8 cellular contexts compared by ENCODE assay signal in genomic region chr11:2772544-2773031, GRCh38.
DNase-seq lines count a peak whose midpoint lies in the region; ATAC-seq and TF ChIP-seq lines count a peak whose summit lies in the region.

No MANE protein-coding gene starts in this region.

- H3K4me2 ChIP-seq in SK-N-SH = no peak overlapping the region

- no peak overlapping the region for H3K27ac ChIP-seq in SK-N-SH (ENCODE audit: low read depth in 2 of 2, low read length in 1 of 2)

- H3K79me2 ChIP-seq in SK-N-SH (ENCODE audit: insufficient read depth) = no peaks in the 10 kb centered on the region

- no peaks in the 10 kb centered on the region for H3K9me3 ChIP-seq in SK-N-SH

- H4K20me1 ChIP-seq in SK-N-SH (ENCODE audit: insufficient read depth) = no peaks in the 10 kb centered on the region

- H3K27me3 ChIP-seq in SK-N-SH (ENCODE audit: insufficient read depth) = no peaks in the 10 kb centered on the region

- no peak overlapping the region for H3K4me3 ChIP-seq in SK-N-SH (ENCODE audit: low read depth in 2 of 2, low read length in 1 of 2)

- H3K9me2 ChIP-seq in SK-N-SH = no peaks in the 10 kb centered on the region

- peak; percentile 5 for DNase-seq in activated CD4-positive, alpha-beta T cell treated with anti-CD3 and anti-CD28 coated beads for 1 hour
- DNase-seq in activated CD4-positive, alpha-beta T cell treated with anti-CD3 and anti-CD28 coated beads, Interleukin-2, amount 50 U/mL, for 1 hour = no peak
- DNase-seq in SK-N-SH (no peak), dedifferentiated amniotic fluid mesenchymal stem cell (ENCODE audit: extremely low spot score) (peak; percentile 16), NCI-H1105 (lab: John Stamatoyannopoulos, UW) (no peak), SIG-M5 (lab: John Stamatoyannopoulos, UW) (no peak)
- DNase-seq in stimulated activated CD4-positive, alpha-beta T cell treated with anti-CD3 and anti-CD28 coated beads, Interleukin-4, amount 100 ng/mL, for 24 hours = peak; percentile 5

- TF ChIP-seq RAD21 in SK-N-SH (IDR thresholded peaks at IDR 0.05; ENCODE audit: low read length) = no peak

- no peak for TF ChIP-seq CTCF in SK-N-SH (IDR thresholded peaks at IDR 0.05)

- H3K4me1 ChIP-seq in SK-N-SH (ENCODE audit: control insufficient read depth in 1 of 2, insufficient read depth in 2 of 2, low read depth in 1 of 2, low read length in 1 of 2) = peaks cover 4 to 44% of the 10 kb centered on the region in 2 experiments; a peak in 1 of 4 replicates

- ATAC-seq in HG02571 (IDR thresholded peaks at IDR 0.05; ENCODE audit: unreplicated experiment) = no peak

- WGBS in SK-N-SH (ENCODE audit: low lambda C conversion rate) = 44% methylated on average over 4 of the region's 7 CpGs

- no peaks in the 10 kb centered on the region for H3K36me3 ChIP-seq in SK-N-SH (replicated peaks in 1 of 2; ENCODE audit: control insufficient read depth in 1 of 2, insufficient read depth in 2 of 2, low read length in 1 of 2)

- H2AFZ ChIP-seq in SK-N-SH (ENCODE audit: low read depth) = no peak overlapping the region

- no peak for TF ChIP-seq EP300 in SK-N-SH (IDR thresholded peaks at IDR 0.05; ENCODE audit: borderline replicate concordance in 1 of 2, low read depth in 1 of 2, low read length in 1 of 2)

- CTCF ChIA-PET in SK-N-SH (lab: Yijun Ruan, JAX) = interaction anchor here (1.5 kb wide), 1 partner anchor 120 kb away, joined by 5 read pairs; no protein-coding TSS in a partner anchor

- POLR2A ChIA-PET in SK-N-SH (lab: Yijun Ruan, JAX) = no interaction called here

- H3F3A ChIP-seq in SK-N-SH (replicated peaks; ENCODE audit: insufficient read depth) = no peaks in the 10 kb centered on the region

- H3K9ac ChIP-seq in SK-N-SH = no peak overlapping the region

TF ChIP-seq in SK-N-SH, 30 proteins besides CTCF, POLR2A, EP300 and RAD21:
- no peak for TF ChIP-seq RFX5 (IDR thresholded peaks at IDR 0.05; ENCODE audit: low read length)
- TF ChIP-seq SMC3 (IDR thresholded peaks at IDR 0.05; ENCODE audit: low read depth, low read length) = no peak
- TF ChIP-seq TCF12 (IDR thresholded peaks at IDR 0.05) = peak; percentile 43; the same call in 1 of the 2 replicates
- no peak; the same call in 1 of the 2 replicates for TF ChIP-seq FOSL2 (IDR thresholded peaks at IDR 0.05; ENCODE audit: borderline replicate concordance, low read depth)
- no peak for TF ChIP-seq IRF3 (IDR thresholded peaks at IDR 0.05; ENCODE audit: low read depth, low read length)
- no peak for TF ChIP-seq SIN3A (IDR thresholded peaks at IDR 0.05; ENCODE audit: borderline replicate concordance, low read depth, low read length)
- no peak for TF ChIP-seq PBX3 (IDR thresholded peaks at IDR 0.05)

Comparison
In these comparisons a context has a peak if more than half of its experiments do, and no peak if none do; other contexts are left out.
1. DNase-seq: peak in activated CD4-positive, alpha-beta T cell treated with anti-CD3 and anti-CD28 coated beads for 1 hour (single experiment), dedifferentiated amniotic fluid mesenchymal stem cell (single experiment) and stimulated activated CD4-positive, alpha-beta T cell treated with anti-CD3 and anti-CD28 coated beads, Interleukin-4, amount 100 ng/mL, for 24 hours (single experiment); none in activated CD4-positive, alpha-beta T cell treated with anti-CD3 and anti-CD28 coated beads, Interleukin-2, amount 50 U/mL, for 1 hour (single experiment), SK-N-SH (single experiment), NCI-H1105 (single experiment) and SIG-M5 (single experiment).